9 cellular contexts compared by ENCODE assay signal in genomic region chr16:17277981-17278381, GRCh38.
DNase-seq lines count a peak whose midpoint lies in the region; ATAC-seq, FAIRE-seq and TF ChIP-seq lines count a peak whose summit lies in the region.
"Had no signal": no experiment of that assay in that cellular context is flagged by ENCODE, and none has a peak within 500 bp of the region (broad histone marks: within the 10 kb centered on the region; RNA-seq: fewer than 3 reads in every experiment).

No MANE protein-coding gene starts in this region.

- no peaks in the 10 kb centered on the region for H3K4me1 ChIP-seq in thoracic aorta (ENCODE audit: control insufficient read depth in 1 of 2, low read depth in 2 of 2)

- FAIRE-seq in GM19239 (lab: Jason Lieb, UNC): no peak

- no peak overlapping the region for H3K27ac Mint-ChIP-seq in activated CD4-positive, alpha-beta T cell treated with anti-CD3 and anti-CD28 coated beads, Interleukin-2, amount 10 ng/mL, durations not matched to agents 24 days and 14 days
- H3K27ac Mint-ChIP-seq in CD14-positive monocyte: no peak overlapping the region

- peak; percentile 22 for TF ChIP-seq CTCF in thoracic aorta (IDR thresholded peaks at IDR 0.05)
- no peak for TF ChIP-seq CTCF in CD14-positive monocyte (IDR thresholded peaks at IDR 0.05)

- peaks cover 8% of the 10 kb centered on the region for H3K36me3 Mint-ChIP-seq in activated CD4-positive, alpha-beta T cell treated with anti-CD3 and anti-CD28 coated beads, Interleukin-2, amount 10 ng/mL, durations not matched to agents 24 days and 14 days (ENCODE audit: low read depth)
- H3K36me3 Mint-ChIP-seq in CD14-positive monocyte: peaks cover 2 to 8% of the 10 kb centered on the region in 2 donors

- no peak overlapping the region for H3K4me3 ChIP-seq in thoracic aorta

- DNase-seq in activated CD4-positive, alpha-beta T cell treated with anti-CD3 and anti-CD28 coated beads, Interleukin-2, amount 10 ng/mL, durations not matched to agents 24 days and 14 days: peak; percentile 59
- no peak for DNase-seq in activated CD4-positive, alpha-beta T cell treated with anti-CD3 and anti-CD28 coated beads for 1 hour
- peak; percentile 32 for DNase-seq in UCSD-AML1 (lab: John Stamatoyannopoulos, UW; ENCODE audit: unreplicated experiment)
- peak; percentile 49 for DNase-seq in inferior parietal cortex (ENCODE audit: extremely low spot score)
- DNase-seq in thoracic aorta (ENCODE audit: low spot score): no peak
- no peak for DNase-seq in AG08395 (ENCODE audit: low spot score)
- no peak for DNase-seq in CD14-positive monocyte (ENCODE audit: low spot score)
- no peak for DNase-seq in GM19239 (ENCODE audit: insufficient read length, low spot score)
- DNase-seq: DMS79 had no signal

- H3K4me3 Mint-ChIP-seq in activated CD4-positive, alpha-beta T cell treated with anti-CD3 and anti-CD28 coated beads, Interleukin-2, amount 10 ng/mL, durations not matched to agents 24 days and 14 days: no peak overlapping the region
- H3K4me3 Mint-ChIP-seq in CD14-positive monocyte: no peak overlapping the region

- intact Hi-C loops in activated CD4-positive, alpha-beta T cell treated with anti-CD3 and anti-CD28 coated beads, Interleukin-2, amount 10 ng/mL, durations not matched to agents 24 days and 14 days (cut with micrococcal nuclease): no loop called here
- intact Hi-C loops in CD14-positive monocyte (cut with micrococcal nuclease): loop anchor here (5.0 to 10.0 kb wide), 2 partner anchors 57 to 109 kb away; no protein-coding TSS in a partner anchor

- H3K27me3 Mint-ChIP-seq in activated CD4-positive, alpha-beta T cell treated with anti-CD3 and anti-CD28 coated beads, Interleukin-2, amount 10 ng/mL, durations not matched to agents 24 days and 14 days: no peaks in the 10 kb centered on the region
- peaks cover 0 to 3% (median 0%) of the 10 kb centered on the region in 3 donors for H3K27me3 Mint-ChIP-seq in CD14-positive monocyte (ENCODE audit: low read depth in 3 of 3)

- no peak for ATAC-seq in thoracic aorta (ENCODE audit: insufficient number of reproducible peaks, low FRiP score, low read depth)

- H3K4me1 Mint-ChIP-seq in activated CD4-positive, alpha-beta T cell treated with anti-CD3 and anti-CD28 coated beads, Interleukin-2, amount 10 ng/mL, durations not matched to agents 24 days and 14 days: peaks cover 34% of the 10 kb centered on the region
- peaks cover 52% of the 10 kb centered on the region for H3K4me1 Mint-ChIP-seq in CD14-positive monocyte

- no peaks in the 10 kb centered on the region for H3K27me3 ChIP-seq in thoracic aorta (replicated peaks; ENCODE audit: insufficient read depth)

- H3K36me3 ChIP-seq in thoracic aorta: no peaks in the 10 kb centered on the region

- no peaks in the 10 kb centered on the region for H3K9me3 Mint-ChIP-seq in activated CD4-positive, alpha-beta T cell treated with anti-CD3 and anti-CD28 coated beads, Interleukin-2, amount 10 ng/mL, durations not matched to agents 24 days and 14 days
- H3K9me3 Mint-ChIP-seq in CD14-positive monocyte: no peaks in the 10 kb centered on the region

- H3K27ac ChIP-seq in thoracic aorta: no peak overlapping the region

- no peaks in the 10 kb centered on the region for H3K9me3 ChIP-seq in thoracic aorta

Comparison
In these comparisons a context has a peak if more than half of its experiments do, and no peak if none do; other contexts are left out.
1. DNase-seq: peak in activated CD4-positive, alpha-beta T cell treated with anti-CD3 and anti-CD28 coated beads, Interleukin-2, amount 10 ng/mL, durations not matched to agents 24 days and 14 days (single experiment), UCSD-AML1 (single experiment) and inferior parietal cortex (single experiment); none in activated CD4-positive, alpha-beta T cell treated with anti-CD3 and anti-CD28 coated beads for 1 hour (single experiment), thoracic aorta (single experiment), AG08395 (single experiment), CD14-positive monocyte (single experiment) and GM19239 (single experiment).